Comparison of ENCODE assay signal across 28 cellular contexts in genomic region chr1:213676741-213677140, GRCh38.
"Had no signal": no experiment of that assay in that cellular context is flagged by ENCODE, and none has a peak within 500 bp of the region (broad histone marks: within the 10 kb centered on the region; RNA-seq: fewer than 3 reads in every experiment).

No MANE protein-coding gene starts in this region.

- H3K4me1 ChIP-seq: esophagus squamous epithelium, heart right ventricle, left lung, pancreas, suprapubic skin, transverse colon, upper lobe of right lung, uterus had no signal

- H3K27me3 ChIP-seq: esophagus squamous epithelium, left lung, pancreas, right lobe of liver, suprapubic skin, transverse colon, upper lobe of right lung, uterus had no signal

- H3K4me3 ChIP-seq: coronary artery, esophagus squamous epithelium, heart right ventricle, left lung, mucosa of descending colon, pancreas, right lobe of liver, smooth muscle cell, suprapubic skin, transverse colon, upper lobe of right lung, uterus had no signal

- ATAC-seq: heart right ventricle; left cardiac atrium; left lung; mucosa of descending colon; naive thymus-derived CD8-positive, alpha-beta T cell; pancreas; right lobe of liver; stimulated activated naive CD8-positive, alpha-beta T cell treated with anti-CD3 and anti-CD28 coated beads, Interleukin-15, amount 100 ng/mL, for 72 hours; upper lobe of right lung had no signal

- H3K4me2 ChIP-seq: smooth muscle cell had no signal

- DNase-seq: dermis blood vessel endothelial cell; effector memory CD4-positive, alpha-beta T cell; esophagus squamous epithelium; foreskin melanocyte; glutamatergic neuron; heart right ventricle; hippocampal formation; left cardiac atrium; left lung; mesenchymal stem cell; mucosa of descending colon; naive thymus-derived CD8-positive, alpha-beta T cell; nephron progenitor cell; nucleus accumbens; pancreas; right lobe of liver; stimulated activated CD4-positive, alpha-beta T cell treated with anti-CD3 and anti-CD28 coated beads, Interleukin-12 subunit alpha, Interleukin-12 subunit beta, amount 100 ng/mL, for 4 hours; stimulated activated CD4-positive, alpha-beta T cell treated with anti-CD3 and anti-CD28 coated beads, Interleukin-1b, Interleukin-23, amount 100 ng/mL, for 48 hours; stimulated activated CD4-positive, alpha-beta T cell treated with anti-CD3 and anti-CD28 coated beads, Interleukin-4, amount 100 ng/mL, for 1 hour; stimulated activated CD8-positive, alpha-beta memory T cell treated with anti-CD3 and anti-CD28 coated beads, Interleukin-4, amount 100 ng/mL, for 48 hours; stimulated activated naive CD4-positive, alpha-beta T cell; stimulated activated naive CD8-positive, alpha-beta T cell treated with anti-CD3 and anti-CD28 coated beads, Interleukin-15, amount 100 ng/mL, for 72 hours; transverse colon; upper lobe of right lung; uterus had no signal

- H3K27ac ChIP-seq: coronary artery, esophagus squamous epithelium, heart right ventricle, left lung, pancreas, right lobe of liver, suprapubic skin, transverse colon, upper lobe of right lung, uterus had no signal

- H3K9me3 ChIP-seq: esophagus squamous epithelium, heart right ventricle, left lung, mucosa of descending colon, pancreas, right lobe of liver, suprapubic skin, transverse colon, upper lobe of right lung, uterus had no signal

- H3K36me3 ChIP-seq: esophagus squamous epithelium, heart right ventricle, left lung, pancreas, right lobe of liver, suprapubic skin, transverse colon, upper lobe of right lung, uterus had no signal
